18 cellular contexts compared by ENCODE assay signal in the genomic region with DNA sequence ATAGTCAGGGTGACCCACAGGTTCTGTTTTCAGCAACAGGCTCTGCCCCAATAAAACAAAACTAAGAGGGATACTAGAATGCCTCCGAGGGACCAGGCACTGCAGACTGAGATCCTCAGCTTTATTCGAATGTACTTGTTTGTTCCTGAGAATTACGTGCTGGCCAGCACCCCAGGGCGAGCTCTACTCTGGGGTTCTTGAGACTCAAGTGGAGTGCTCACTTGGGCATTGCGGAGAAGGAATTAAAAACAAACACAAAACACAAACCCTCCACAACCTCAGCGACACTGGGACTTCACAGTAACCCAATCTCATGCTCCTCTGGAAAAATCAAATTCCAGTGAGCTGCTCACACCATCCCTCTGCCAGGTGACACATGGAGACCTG.
DNase-seq lines count a peak whose midpoint lies in the region; ATAC-seq and TF ChIP-seq lines count a peak whose summit lies in the region.
"Had no signal": no experiment of that assay in that cellular context is flagged by ENCODE, and none has a peak within 500 bp of the region (broad histone marks: within the 10 kb centered on the region; RNA-seq: fewer than 3 reads in every experiment).

No MANE protein-coding gene starts in this region.

- H3K4me1 Mint-ChIP-seq in nephron progenitor cell: peaks cover 88% of the 10 kb centered on the region
- no peaks in the 10 kb centered on the region for H3K4me1 Mint-ChIP-seq in activated CD4-positive, alpha-beta T cell treated with anti-CD3 and anti-CD28 coated beads for 36 hours

- peak overlapping the region; percentile 47 for H3K4me3 Mint-ChIP-seq in nephron progenitor cell
- no peak overlapping the region for H3K4me3 Mint-ChIP-seq in activated CD4-positive, alpha-beta T cell treated with anti-CD3 and anti-CD28 coated beads for 36 hours
- H3K4me3 Mint-ChIP-seq: CD8-positive, alpha-beta T cell had no signal

- peaks cover 0 to 54% (median 0%) of the 10 kb centered on the region in 9 donors for H3K36me3 ChIP-seq in heart right ventricle
- H3K36me3 ChIP-seq in upper lobe of right lung: peaks cover 20% of the 10 kb centered on the region
- H3K36me3 ChIP-seq: HAP-1 had no signal

- H3K27ac ChIP-seq in heart right ventricle: peak overlapping the region in 3 of 10 donors; percentile 15 to 91 (median 26)
- H3K27ac ChIP-seq in upper lobe of right lung: peak overlapping the region; percentile 1
- H3K27ac ChIP-seq: 22Rv1, KMS-11 had no signal

- peaks cover 8% of the 10 kb centered on the region for H3K27me3 Mint-ChIP-seq in nephron progenitor cell (ENCODE audit: low read depth, poor library complexity)
- no peaks in the 10 kb centered on the region for H3K27me3 Mint-ChIP-seq in activated CD4-positive, alpha-beta T cell treated with anti-CD3 and anti-CD28 coated beads for 36 hours

- H3K27me3 ChIP-seq in heart right ventricle: no peaks in the 10 kb centered on the region
- H3K27me3 ChIP-seq in upper lobe of right lung: no peaks in the 10 kb centered on the region

- DNase-seq in cardiac septum (ENCODE audit: low spot score) (peak; percentile 31), heart right ventricle (no peak), islet precursor cell (peak; percentile 39), nephron progenitor cell (no peak), upper lobe of right lung (no peak), DMS153 (lab: John Stamatoyannopoulos, UW) (no peak)
- no peak for DNase-seq in activated CD8-positive, alpha-beta memory T cell treated with anti-CD3 and anti-CD28 coated beads, Interleukin-2, amount 50 U/mL, for 4 hours
- no peak for DNase-seq in activated CD4-positive, alpha-beta T cell treated with anti-CD3 and anti-CD28 coated beads for 36 hours
- DNase-seq: CD8-positive, alpha-beta T cell; DND-41; NCI-H1048; NCI-H2107; NCI-H526 treated with DMSO at 0.1 percent for 48 hours; OCI-M1; SHP77 treated with DMSO at 0.1 percent for 48 hours had no signal

- 76 to 82% methylated on average over 6 of the region's 6 CpGs for WGBS in heart right ventricle, 2 donors

- H3K9me3 Mint-ChIP-seq in nephron progenitor cell: no peaks in the 10 kb centered on the region
- no peaks in the 10 kb centered on the region for H3K9me3 Mint-ChIP-seq in activated CD4-positive, alpha-beta T cell treated with anti-CD3 and anti-CD28 coated beads for 36 hours (ENCODE audit: low read depth)
- H3K9me3 Mint-ChIP-seq: CD8-positive, alpha-beta T cell had no signal

- no peak for TF ChIP-seq CTCF in heart right ventricle (IDR thresholded peaks at IDR 0.05)
- TF ChIP-seq CTCF in nephron progenitor cell (IDR thresholded peaks at IDR 0.05): no peak
- no peak for TF ChIP-seq CTCF in upper lobe of right lung (IDR thresholded peaks at IDR 0.05)

- H3K4me1 ChIP-seq in heart right ventricle (peaks cover 22 to 90% (median 61%) of the 10 kb centered on the region in 9 donors), upper lobe of right lung (peaks cover 71% of the 10 kb centered on the region)

- POLR2A ChIA-PET in activated CD4-positive, alpha-beta T cell treated with anti-CD3 and anti-CD28 coated beads for 36 hours (lab: Charles Lee): no interaction called here

- H3K4me3 ChIP-seq in heart right ventricle: no peak overlapping the region
- no peak overlapping the region for H3K4me3 ChIP-seq in upper lobe of right lung
- H3K4me3 ChIP-seq: HAP-1 had no signal

- intact Hi-C loops in cardiac septum (cut with DNase I): loop anchor here (10.0 kb wide), 1 partner anchor 144 kb away; no protein-coding TSS in a partner anchor
- intact Hi-C loops in heart right ventricle (cut with DNase I): loop anchor here in 1 of 10 donors (10.0 kb wide), 2 partner anchors 56 to 64 kb away; no protein-coding TSS in a partner anchor
- intact Hi-C loops in upper lobe of right lung (cut with DNase I): no loop called here
- intact Hi-C loops in activated CD4-positive, alpha-beta T cell treated with anti-CD3 and anti-CD28 coated beads for 36 hours (cut with DNase I, micrococcal nuclease): no loop called here

- H3K9me3 ChIP-seq in heart right ventricle: no peaks in the 10 kb centered on the region
- no peaks in the 10 kb centered on the region for H3K9me3 ChIP-seq in upper lobe of right lung
- H3K9me3 ChIP-seq: HAP-1 had no signal

- H3K27ac Mint-ChIP-seq in nephron progenitor cell: peak overlapping the region; percentile 64
- no peak overlapping the region for H3K27ac Mint-ChIP-seq in activated CD4-positive, alpha-beta T cell treated with anti-CD3 and anti-CD28 coated beads for 36 hours
- H3K27ac Mint-ChIP-seq: CD8-positive, alpha-beta T cell had no signal

- CTCF ChIA-PET in activated CD4-positive, alpha-beta T cell treated with anti-CD3 and anti-CD28 coated beads for 36 hours (lab: Charles Lee): no interaction called here

- peaks cover 16% of the 10 kb centered on the region for H3K36me3 Mint-ChIP-seq in nephron progenitor cell (ENCODE audit: low read depth)
- H3K36me3 Mint-ChIP-seq in activated CD4-positive, alpha-beta T cell treated with anti-CD3 and anti-CD28 coated beads for 36 hours (ENCODE audit: low read depth): no peaks in the 10 kb centered on the region
- H3K36me3 Mint-ChIP-seq: CD8-positive, alpha-beta T cell had no signal

- ATAC-seq in heart right ventricle (no peak), upper lobe of right lung (peak; percentile 22)
- no peak for ATAC-seq in activated CD4-positive, alpha-beta T cell treated with anti-CD3 and anti-CD28 coated beads for 36 hours
- ATAC-seq: CD8-positive, alpha-beta T cell had no signal

Comparison
In these comparisons a context has a peak if more than half of its experiments do, and no peak if none do; other contexts are left out.
1. DNase-seq: peak in cardiac septum (single experiment) and islet precursor cell (single experiment); none in heart right ventricle (0 of 2), nephron progenitor cell (single experiment), upper lobe of right lung (single experiment), DMS153 (single experiment), activated CD8-positive, alpha-beta memory T cell treated with anti-CD3 and anti-CD28 coated beads, Interleukin-2, amount 50 U/mL, for 4 hours (single experiment) and activated CD4-positive, alpha-beta T cell treated with anti-CD3 and anti-CD28 coated beads for 36 hours (single experiment).